8 cellular contexts compared by ENCODE assay signal in the genomic region with DNA sequence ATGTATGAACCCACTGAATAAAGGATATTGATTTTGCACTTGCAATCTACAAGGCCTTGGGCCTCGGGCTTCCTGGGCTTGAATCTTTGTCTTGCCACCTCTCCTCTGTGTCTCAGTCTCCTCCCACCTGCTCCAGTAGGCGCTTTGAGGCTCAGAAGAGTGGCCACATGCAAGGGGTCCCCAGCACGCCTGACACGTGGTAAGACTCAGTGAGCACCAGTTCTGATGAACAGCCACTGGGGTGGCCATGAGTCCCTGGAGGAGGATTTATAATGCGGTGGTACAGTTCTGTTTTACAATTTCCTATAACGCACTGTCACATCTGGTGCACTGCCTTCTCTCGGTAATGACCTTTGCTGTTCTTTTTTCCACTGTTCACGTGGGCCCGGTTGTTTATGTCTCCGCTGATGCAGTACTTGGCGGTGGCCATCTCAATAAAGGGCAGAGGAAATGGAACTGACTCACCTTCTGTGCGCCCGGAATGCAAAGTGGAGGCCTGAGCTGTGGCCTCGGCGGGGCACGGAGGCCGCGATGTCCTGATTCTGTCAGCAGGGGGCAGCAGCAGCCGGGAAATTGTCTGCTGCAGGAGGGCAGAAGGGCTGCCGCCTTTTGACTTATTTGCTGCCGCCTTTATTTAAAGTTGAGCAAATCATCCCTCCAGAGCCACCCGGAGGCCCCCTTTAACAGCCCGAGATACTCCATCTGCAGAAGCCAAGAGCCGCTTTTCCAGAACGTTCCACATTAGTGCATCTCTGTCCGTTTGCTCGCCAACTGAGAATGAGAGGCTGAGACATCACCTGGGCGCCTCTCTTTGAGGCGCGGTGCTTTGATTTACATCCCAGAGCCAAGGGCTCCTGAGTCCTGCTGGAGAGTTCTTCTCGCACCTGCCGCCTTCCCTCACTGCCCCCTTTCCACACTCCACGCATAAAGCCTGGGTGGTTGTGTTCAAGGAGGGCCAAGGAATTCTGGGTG. TPM values are rescaled to one million over a fixed set of nuclear protein-coding genes. Genes with fewer than 3 reads are reported as not detected.
DNase-seq lines count a peak whose midpoint lies in the region; ATAC-seq, FAIRE-seq and TF ChIP-seq lines count a peak whose summit lies in the region.

No MANE protein-coding gene starts in this region.

- ATAC-seq in HG02610 (IDR thresholded peaks at IDR 0.05; ENCODE audit: unreplicated experiment) = peak; percentile 56
- peak; percentile 92 for ATAC-seq in HepG2
- ATAC-seq in GM21526 (IDR thresholded peaks at IDR 0.05; ENCODE audit: low FRiP score, unreplicated experiment) = no peak

- no peak overlapping the region for H3K4me2 ChIP-seq in HepG2 (ENCODE audit: low read depth, low read length)

- in situ Hi-C loops in HepG2 (cut with HindIII; ENCODE audit: extremely low pct_ligation_motif_present, low pct_unique_long_range_greater_than_20kb) = loop anchor here (5.0 kb wide), 1 partner anchor 75 kb away; no protein-coding TSS in a partner anchor

- intact Hi-C loops in activated CD4-positive, alpha-beta T cell treated with anti-CD3 and anti-CD28 coated beads, Interleukin-2, amount 10 ng/mL, durations not matched to agents 24 days and 14 days (cut with micrococcal nuclease) = loop anchor here (1.0 to 5.0 kb wide), 6 partner anchors 74 to 417 kb away; a partner anchor contains a TSS
- intact Hi-C loops in colonic mucosa (cut with DNase I) = loop anchor here (5.0 kb wide), 2 partner anchors 75 to 195 kb away; no protein-coding TSS in a partner anchor
- intact Hi-C loops in HepG2 (cut with micrococcal nuclease; ENCODE audit: unreplicated experiment) = loop anchor here (1.0 to 5.0 kb wide), 2 partner anchors 74 to 195 kb away; no protein-coding TSS in a partner anchor

- no peak overlapping the region for H3K27ac ChIP-seq in colonic mucosa
- no peak overlapping the region for H3K27ac ChIP-seq in HepG2 (ENCODE audit: extremely low read length, insufficient read depth, low read length)

- peaks cover 3% of the 10 kb centered on the region; the same call in 1 of the 2 replicates for H4K20me1 ChIP-seq in HepG2 (ENCODE audit: insufficient read depth, low read length)

- peak overlapping the region; percentile 63 for H3K4me3 Mint-ChIP-seq in activated CD4-positive, alpha-beta T cell treated with anti-CD3 and anti-CD28 coated beads, Interleukin-2, amount 10 ng/mL, durations not matched to agents 24 days and 14 days

- H3K27me3 ChIP-seq in colonic mucosa = no peaks in the 10 kb centered on the region
- H3K27me3 ChIP-seq in HepG2 (ENCODE audit: control insufficient read depth in 1 of 2, insufficient read depth in 2 of 2, low read length in 2 of 2) = peaks cover 0 to 85% of the 10 kb centered on the region in 2 experiments; a peak in 4 of 5 replicates

- H3K9ac ChIP-seq in ES-I3 (ENCODE audit: low read depth, low read length) = peak overlapping the region; percentile 0; the same call in 1 of the 2 replicates
- peak overlapping the region in 1 of 2 donors; percentile 40 for H3K9ac ChIP-seq in colonic mucosa (ENCODE audit: low read depth in 2 of 2, low read length in 2 of 2)
- no peak overlapping the region for H3K9ac ChIP-seq in HepG2 (ENCODE audit: insufficient read depth, low read depth, low read length)

- peaks cover 1% of the 10 kb centered on the region for H3K27me3 Mint-ChIP-seq in activated CD4-positive, alpha-beta T cell treated with anti-CD3 and anti-CD28 coated beads, Interleukin-2, amount 10 ng/mL, durations not matched to agents 24 days and 14 days

- TF ChIP-seq CTCF in colonic mucosa (IDR thresholded peaks at IDR 0.05) = peak; percentile 93
- TF ChIP-seq CTCF in HepG2 (CRISPR knock-in tag; IDR thresholded peaks at IDR 0.05) = peak; percentile 87

- H3K36me3 ChIP-seq in ES-I3 (ENCODE audit: insufficient read depth, low read length) (no peaks in the 10 kb centered on the region), colonic mucosa (no peaks in the 10 kb centered on the region), HepG2 (replicated peaks in 1 of 2; ENCODE audit: control insufficient read depth in 1 of 2, insufficient read depth in 2 of 2, low read length in 2 of 2) (no peaks in the 10 kb centered on the region)

- 28% methylated on average over 25 of the region's 33 CpGs for WGBS in HepG2 (ENCODE audit: low lambda C conversion rate)

- H3K4me1 ChIP-seq in ES-I3 (ENCODE audit: insufficient read depth, low read length) = no peaks in the 10 kb centered on the region
- no peaks in the 10 kb centered on the region for H3K4me1 ChIP-seq in colonic mucosa
- peaks cover under 1% of the 10 kb centered on the region; the same call in 1 of the 2 replicates for H3K4me1 ChIP-seq in HepG2 (ENCODE audit: insufficient read depth, low read length)

- no peak for TF ChIP-seq POLR2A in HepG2 (IDR thresholded peaks at IDR 0.05; ENCODE audit: insufficient read depth in 1 of 2, low read depth in 2 of 2, low read length in 2 of 2)

- no peaks in the 10 kb centered on the region for H3K36me3 Mint-ChIP-seq in activated CD4-positive, alpha-beta T cell treated with anti-CD3 and anti-CD28 coated beads, Interleukin-2, amount 10 ng/mL, durations not matched to agents 24 days and 14 days (ENCODE audit: low read depth)

- POLR2A ChIA-PET in HepG2 (lab: Yijun Ruan, JAX) = no interaction called here

- peak; percentile 47 for FAIRE-seq in HepG2 (lab: Jason Lieb, UNC)

- no peak overlapping the region for H2AFZ ChIP-seq in HepG2 (ENCODE audit: low read length)

- H3K9me3 ChIP-seq in ES-I3 (ENCODE audit: control insufficient read depth, insufficient read depth, low read length) = peaks cover 6% of the 10 kb centered on the region; the same call in 1 of the 2 replicates
- no peaks in the 10 kb centered on the region for H3K9me3 ChIP-seq in colonic mucosa
- no peaks in the 10 kb centered on the region; the same call in 1 of the 2 replicates for H3K9me3 ChIP-seq in HepG2 (ENCODE audit: low read length)

- H3K79me2 ChIP-seq in HepG2 (ENCODE audit: insufficient read depth, low read length) = no peaks in the 10 kb centered on the region

- BruUV-seq in HepG2 (replicated peaks; lab: Mats Ljungman, UMichigan) = no TSS peak

- H3K27ac Mint-ChIP-seq in activated CD4-positive, alpha-beta T cell treated with anti-CD3 and anti-CD28 coated beads, Interleukin-2, amount 10 ng/mL, durations not matched to agents 24 days and 14 days = peak overlapping the region; percentile 95

- no peak for TF ChIP-seq EP300 in HepG2 (IDR thresholded peaks at IDR 0.05; ENCODE audit: low read depth in 2 of 2, low read length in 2 of 2)
- TF ChIP-seq EP300 in HepG2 (CRISPR knock-in tag; IDR thresholded peaks at IDR 0.05; ENCODE audit: borderline replicate concordance) = no peak

- peak; percentile 73 for TF ChIP-seq RAD21 in HepG2 (CRISPR knock-in tag; IDR thresholded peaks at IDR 0.05)

- H3K4me3 ChIP-seq in colonic mucosa (no peak overlapping the region), HepG2 (replicated peaks in 1 of 3; ENCODE audit: insufficient read depth in 1 of 3, low read depth in 2 of 3, low read length in 3 of 3) (no peak overlapping the region)

- DNase-seq in NCI-H2227 treated with DMSO at 0.1 percent for 48 hours (lab: John Stamatoyannopoulos, UW) = peak; percentile 26
- peak; percentile 97 for DNase-seq in activated CD4-positive, alpha-beta T cell treated with anti-CD3 and anti-CD28 coated beads, Interleukin-2, amount 10 ng/mL, durations not matched to agents 24 days and 14 days
- DNase-seq in colonic mucosa = peak; percentile 85
- DNase-seq in HepG2 (ENCODE audit: low spot score) = peak; percentile 40
- peak; percentile 92 for DNase-seq in stimulated activated CD4-positive, alpha-beta T cell treated with anti-CD3 and anti-CD28 coated beads, Interleukin-2, amount 100 ng/mL, for 48 hours

- no peaks in the 10 kb centered on the region for H3K9me3 Mint-ChIP-seq in activated CD4-positive, alpha-beta T cell treated with anti-CD3 and anti-CD28 coated beads, Interleukin-2, amount 10 ng/mL, durations not matched to agents 24 days and 14 days

- CTCF ChIA-PET in HepG2 (lab: Yijun Ruan, JAX; ENCODE audit: low intra/inter-chr PET ratio, low total read pairs) = interaction anchor here (2.2 kb wide), 1 partner anchor 75 kb away, joined by 23 read pairs; no protein-coding TSS in a partner anchor

- H3K4me1 Mint-ChIP-seq in activated CD4-positive, alpha-beta T cell treated with anti-CD3 and anti-CD28 coated beads, Interleukin-2, amount 10 ng/mL, durations not matched to agents 24 days and 14 days = peaks cover 27% of the 10 kb centered on the region

RNA-seq across cellular contexts. Expression of a gene that starts 6.0 kb away (rescaled TPM):
- 26.3 and 28.5 TPM in 2 replicates for total RNA-seq in activated CD4-positive, alpha-beta T cell treated with anti-CD3 and anti-CD28 coated beads, Interleukin-2, amount 10 ng/mL, durations not matched to agents 24 days and 14 days
- 10 to 100 TPM; 27.1 to 44.6 TPM for total RNA-seq in colonic mucosa
- total RNA-seq in HepG2 (2016; rRNA removed; fragmentation: Illumina TruSeq; extraction: Trizol) = 0.33 TPM in 1 of 2 replicates, not detected in the other
- not detected in 2 replicates for total RNA-seq in HepG2 (2016; cell fraction: cytosol; rRNA removed; fragmentation: Illumina TruSeq; extraction: Trizol; ENCODE audit: low read depth)
- total RNA-seq in HepG2 (2016; cell fraction: insoluble cytoplasmic fraction; rRNA removed; fragmentation: Illumina TruSeq; extraction: Trizol) = 0.19 TPM in 1 of 2 replicates, not detected in the other
- not detected in 2 replicates for total RNA-seq in HepG2 (2016; cell fraction: membrane; rRNA removed; fragmentation: Illumina TruSeq; extraction: Trizol)
- total RNA-seq in HepG2 (2016; cell fraction: nucleus; rRNA removed; fragmentation: Illumina TruSeq; extraction: Trizol) = not detected in 2 replicates
- 0.25 and 0.33 TPM in 2 replicates for polyA plus RNA-seq in HepG2 (2011; rRNA removed)
- polyA plus RNA-seq in HepG2 (2011; cell fraction: cytosol; rRNA removed) = 0.17 and 0.19 TPM in 2 replicates
- 0.63 and 1.2 TPM in 2 replicates for polyA plus RNA-seq in HepG2 (2011; cell fraction: nucleus; rRNA removed)
- 0.29 and 0.54 TPM in 2 replicates for polyA plus RNA-seq in HepG2 (2012)
- polyA plus RNA-seq in HepG2 (2016; cell fraction: cytosol; fragmentation: Illumina TruSeq; extraction: Trizol; ENCODE audit: low read depth) = not detected in 2 replicates
- not detected in 2 replicates for polyA plus RNA-seq in HepG2 (2016; cell fraction: insoluble cytoplasmic fraction; fragmentation: Illumina TruSeq; extraction: Trizol; ENCODE audit: low read depth)
- not detected in 2 replicates for polyA plus RNA-seq in HepG2 (2016; cell fraction: membrane; fragmentation: Illumina TruSeq; extraction: Trizol; ENCODE audit: low read depth)
- polyA plus RNA-seq in HepG2 (2016; cell fraction: nucleus; fragmentation: Illumina TruSeq; extraction: Trizol; ENCODE audit: insufficient read depth, low read depth) = not detected in 2 replicates
- 0.44 and 10.2 TPM in 2 replicates for polyA minus RNA-seq in HepG2 (2011; rRNA and poly(A)+ RNA removed; ENCODE audit: low replicate concordance)
- not detected in 2 replicates for polyA minus RNA-seq in HepG2 (2011; cell fraction: cytosol; rRNA and poly(A)+ RNA removed)
- 0.39 and 0.50 TPM in 2 replicates for polyA minus RNA-seq in HepG2 (2011; cell fraction: nucleus; rRNA and poly(A)+ RNA removed)

RNA-seq across cellular contexts. Expression of a gene that starts 34.9 kb away (rescaled TPM):
- not detected in 2 replicates for total RNA-seq in activated CD4-positive, alpha-beta T cell treated with anti-CD3 and anti-CD28 coated beads, Interleukin-2, amount 10 ng/mL, durations not matched to agents 24 days and 14 days
- total RNA-seq in colonic mucosa (not detected), HepG2 (2016; rRNA removed; fragmentation: Illumina TruSeq; extraction: Trizol) (not detected in 2 replicates)
- total RNA-seq in HepG2 (2016; cell fraction: cytosol; rRNA removed; fragmentation: Illumina TruSeq; extraction: Trizol; ENCODE audit: low read depth) = not detected in 2 replicates
- not detected in 2 replicates for total RNA-seq in HepG2 (2016; cell fraction: insoluble cytoplasmic fraction; rRNA removed; fragmentation: Illumina TruSeq; extraction: Trizol)
- not detected in 2 replicates for total RNA-seq in HepG2 (2016; cell fraction: membrane; rRNA removed; fragmentation: Illumina TruSeq; extraction: Trizol)
- total RNA-seq in HepG2 (2016; cell fraction: nucleus; rRNA removed; fragmentation: Illumina TruSeq; extraction: Trizol) = not detected in 2 replicates
- polyA plus RNA-seq in HepG2 (2011; rRNA removed) = not detected in 2 replicates
- polyA plus RNA-seq in HepG2 (2011; cell fraction: cytosol; rRNA removed) = not detected in 2 replicates
- not detected in 2 replicates for polyA plus RNA-seq in HepG2 (2011; cell fraction: nucleus; rRNA removed)
- polyA plus RNA-seq in HepG2 (2012) = not detected in 2 replicates
- not detected in 2 replicates for polyA plus RNA-seq in HepG2 (2016; cell fraction: cytosol; fragmentation: Illumina TruSeq; extraction: Trizol; ENCODE audit: low read depth)
- polyA plus RNA-seq in HepG2 (2016; cell fraction: insoluble cytoplasmic fraction; fragmentation: Illumina TruSeq; extraction: Trizol; ENCODE audit: low read depth) = not detected in 2 replicates
- polyA plus RNA-seq in HepG2 (2016; cell fraction: membrane; fragmentation: Illumina TruSeq; extraction: Trizol; ENCODE audit: low read depth) = not detected in 2 replicates
- polyA plus RNA-seq in HepG2 (2016; cell fraction: nucleus; fragmentation: Illumina TruSeq; extraction: Trizol; ENCODE audit: insufficient read depth, low read depth) = not detected in 2 replicates
- not detected in 2 replicates for polyA minus RNA-seq in HepG2 (2011; rRNA and poly(A)+ RNA removed; ENCODE audit: low replicate concordance)
- not detected in 2 replicates for polyA minus RNA-seq in HepG2 (2011; cell fraction: cytosol; rRNA and poly(A)+ RNA removed)
- polyA minus RNA-seq in HepG2 (2011; cell fraction: nucleus; rRNA and poly(A)+ RNA removed) = not detected in 2 replicates

Comparison
In these comparisons a context has a peak if more than half of its experiments do, and no peak if none do; other contexts are left out.
1. DNase-seq: peak in every context shown above with its lines; median percentile 97 in activated CD4-positive, alpha-beta T cell treated with anti-CD3 and anti-CD28 coated beads, Interleukin-2, amount 10 ng/mL, durations not matched to agents 24 days and 14 days; 92 in stimulated activated CD4-positive, alpha-beta T cell treated with anti-CD3 and anti-CD28 coated beads, Interleukin-2, amount 100 ng/mL, for 48 hours; 85 in colonic mucosa; 40 in HepG2; 26 in NCI-H2227 treated with DMSO at 0.1 percent for 48 hours.
2. RNA of a gene that starts 6.0 kb away (total RNA-seq): 27.1 to 44.6 TPM in colonic mucosa and 26.3 to 28.5 TPM in activated CD4-positive, alpha-beta T cell treated with anti-CD3 and anti-CD28 coated beads, Interleukin-2, amount 10 ng/mL, durations not matched to agents 24 days and 14 days; 0.19 to 0.33 TPM in HepG2; every median in the first group is over 10 times any median in the second.